In genomic region chr13:93881418-93881817, GRCh38 we compare ENCODE assay signal across 21 cellular contexts.
"Had no signal": no experiment of that assay in that cellular context is flagged by ENCODE, and none has a peak within 500 bp of the region (broad histone marks: within the 10 kb centered on the region; RNA-seq: fewer than 3 reads in every experiment).

No MANE protein-coding gene starts in this region.

- H3K9me3 ChIP-seq: pancreas, right lobe of liver, testis had no signal

- DNase-seq: activated CD4-positive, alpha-beta T cell treated with anti-CD3 and anti-CD28 coated beads for 1 hour; activated CD4-positive, alpha-beta T cell treated with anti-CD3 and anti-CD28 coated beads, Interleukin-2, amount 50 U/mL, for 4 hours; activated effector memory CD4-positive, alpha-beta T cell treated with anti-CD3 and anti-CD28 coated beads, Interleukin-2, amount 50 U/mL, for 16 hours; activated naive CD4-positive, alpha-beta T cell treated with anti-CD3 and anti-CD28 coated beads, Interleukin-2, amount 50 U/mL, for 16 hours; activated T-cell treated with anti-CD3 and anti-CD28 coated beads, Interleukin-2, amount 50 U/mL, for 72 hours; cerebellar nuclear complex; effector CD8-positive, alpha-beta T cell; foreskin melanocyte; glutamatergic neuron; hippocampal formation; pancreas; right lobe of liver; stimulated activated CD4-positive, alpha-beta T cell treated with anti-CD3 and anti-CD28 coated beads, Interleukin-4, amount 100 ng/mL, for 4 hours; T-helper 17 cell; testis; WERI-Rb-1 had no signal

- H3K27ac ChIP-seq: ascending aorta, breast epithelium, esophagus muscularis mucosa, pancreas, right lobe of liver, testis, WERI-Rb-1 had no signal

- H3K27me3 ChIP-seq: ascending aorta, breast epithelium, esophagus muscularis mucosa, pancreas, right lobe of liver, testis had no signal

- ATAC-seq: activated T-cell treated with anti-CD3 and anti-CD28 coated beads, Interleukin-2, amount 50 U/mL, for 72 hours; pancreas; right lobe of liver; stimulated activated memory B cell treated with anti-CD40 and anti-IgM and Interleukin-4, amounts not matched to agents 10 μg/mL and 1 μg/mL and 100 μg/mL, for 72 hours; T-helper 17 cell had no signal

- H3K4me3 ChIP-seq: ascending aorta, breast epithelium, esophagus muscularis mucosa, lung, pancreas, right lobe of liver, testis had no signal
